8 cellular contexts compared by ENCODE assay signal in the genomic region with DNA sequence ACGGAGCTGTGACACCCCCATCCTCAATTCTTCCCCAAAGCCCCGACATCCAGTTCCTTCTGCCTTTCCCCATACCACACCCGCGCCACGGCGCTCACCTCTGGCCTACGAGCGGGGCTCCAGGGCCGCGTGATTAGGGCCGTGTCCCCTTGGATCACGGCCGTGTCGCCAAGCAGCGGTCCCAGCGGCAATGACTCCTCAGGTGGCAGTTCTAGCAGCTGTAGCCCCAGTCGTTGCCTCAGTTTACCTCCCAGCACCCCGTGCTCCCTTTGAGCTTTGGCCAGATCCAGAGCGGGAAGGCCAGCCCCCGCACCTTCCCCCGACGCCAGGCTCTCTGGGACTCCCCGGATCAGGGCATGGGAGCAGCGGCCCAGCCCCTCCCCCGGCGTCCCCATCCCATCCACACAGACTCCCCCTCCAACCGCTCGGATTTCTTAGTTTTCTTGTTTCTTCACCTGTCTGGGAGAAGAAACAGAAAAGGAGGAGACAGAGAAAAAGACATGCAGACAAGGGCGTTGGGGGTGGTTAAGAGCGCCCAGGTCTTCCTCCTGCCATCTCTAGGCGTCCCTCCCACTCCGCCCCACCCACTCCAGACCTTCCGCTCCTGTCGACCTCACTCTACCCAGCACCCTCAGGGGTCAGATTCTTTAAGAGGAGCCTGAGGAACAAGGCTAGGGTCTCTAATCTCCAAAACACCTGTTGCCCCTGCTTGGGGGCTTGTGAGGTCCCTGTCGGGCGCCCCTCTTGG. TPM values are rescaled to one million over a fixed set of nuclear protein-coding genes. Genes with fewer than 3 reads are reported as not detected.
A peak's percentile ranks its signal among the peaks of the same experiment; 100 is the strongest.
DNase-seq lines count a peak whose midpoint lies in the region; ATAC-seq and TF ChIP-seq lines count a peak whose summit lies in the region.

A gene with protein sequence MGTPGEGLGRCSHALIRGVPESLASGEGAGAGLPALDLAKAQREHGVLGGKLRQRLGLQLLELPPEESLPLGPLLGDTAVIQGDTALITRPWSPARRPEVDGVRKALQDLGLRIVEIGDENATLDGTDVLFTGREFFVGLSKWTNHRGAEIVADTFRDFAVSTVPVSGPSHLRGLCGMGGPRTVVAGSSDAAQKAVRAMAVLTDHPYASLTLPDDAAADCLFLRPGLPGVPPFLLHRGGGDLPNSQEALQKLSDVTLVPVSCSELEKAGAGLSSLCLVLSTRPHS (minus strand): TSS at position 533 of the 748 bp plus-strand sequence. CDS start 138 bp downstream, at position 395.

- no peaks in the 10 kb centered on the region for H3K9me3 Mint-ChIP-seq in nephron

- H3K4me1 Mint-ChIP-seq in nephron = peaks cover 25% of the 10 kb centered on the region

- no peak for ATAC-seq in GM21447 (IDR thresholded peaks at IDR 0.05; ENCODE audit: unreplicated experiment)

- peak within 1 kb of the TSS; percentile 90 to 95 (median 92) for H3K27ac Mint-ChIP-seq in nephron

- H3K36me3 Mint-ChIP-seq in nephron (ENCODE audit: low read depth) = peaks cover 71% of the 10 kb centered on the region

- H3K4me3 Mint-ChIP-seq in nephron = peak within 1 kb of the TSS; percentile 97 to 98 (median 98)

- TF ChIP-seq CTCF in GM12875 (IDR thresholded peaks at IDR 0.05; ENCODE audit: borderline replicate concordance, insufficient read depth, low read depth, low read length) (peak; percentile 78), nephron (IDR thresholded peaks at IDR 0.05; ENCODE audit: unreplicated experiment in 3 of 3) (peak in 1 of 3 experiments; percentile 73)

- peak within 1 kb of the TSS; percentile 67 for H3K27ac ChIP-seq in epithelial cell of prostate

- peak within 1 kb of the TSS; percentile 51 for H3K4me3 ChIP-seq in GM12875 (ENCODE audit: low read depth, low read length)

- DNase-seq in RPMI7951 (ENCODE audit: low read depth) (no peak), epithelial cell of prostate (ENCODE audit: low read depth, low spot score) (no peak), NCI-H187 (lab: John Stamatoyannopoulos, UW) (no peak), NCI-H748 (lab: John Stamatoyannopoulos, UW; ENCODE audit: unreplicated experiment) (no peak), SKM-1 (lab: John Stamatoyannopoulos, UW; ENCODE audit: unreplicated experiment) (no peak)

- H3K27me3 Mint-ChIP-seq in nephron (ENCODE audit: low read depth) = no peaks in the 10 kb centered on the region

RNA-seq across cellular contexts. Expression of the gene that starts here (rescaled TPM):
- total RNA-seq in RPMI7951 (2014; rRNA removed; shearing (Covaris generic)) = 39.4 and 53.3 TPM in 2 replicates
